Comparison of ENCODE assay signal across 9 cellular contexts in genomic region chr1:21509351-21510112, GRCh38. TPM values are rescaled to one million over a fixed set of nuclear protein-coding genes. Genes with fewer than 3 reads are reported as not detected.
DNase-seq lines count a peak whose midpoint lies in the region; ATAC-seq, FAIRE-seq and TF ChIP-seq lines count a peak whose summit lies in the region.
"Had no signal": no experiment of that assay in that cellular context is flagged by ENCODE, and none has a peak within 500 bp of the region (broad histone marks: within the 10 kb centered on the region; RNA-seq: fewer than 3 reads in every experiment).

Gene ALPL (plus strand): TSS chr1:21509423. CDS start chr1:21554082, 44,659 bp downstream.

- CTCF ChIA-PET in Calu3 (lab: Charles Lee) (no interaction called here), WTC11 (lab: Charles Lee) (interaction anchor here (0.9 to 6.0 kb wide), 21 partner anchors 9 to 254 kb away, joined by 3 to 62 read pairs (median 6); no protein-coding TSS in a partner anchor)

- H3K27ac ChIP-seq in pancreas, result no peak within 1 kb of the TSS
- no peak within 1 kb of the TSS for H3K27ac ChIP-seq in aorta (ENCODE audit: low read depth in 1 of 2, low read length in 2 of 2)

- intact Hi-C loops in Calu3 (cut with micrococcal nuclease; ENCODE audit: unreplicated experiment) (loop anchor here (2.0 to 10.0 kb wide), 2 partner anchors 65 to 145 kb away; no protein-coding TSS in a partner anchor), left cardiac atrium (cut with DNase I) (loop anchor here (2.0 to 10.0 kb wide), 4 partner anchors 65 to 145 kb away; no protein-coding TSS in a partner anchor), pancreas (cut with DNase I) (loop anchor here in 2 of 3 donors (5.0 to 10.0 kb wide), 4 partner anchors 63 to 153 kb away; no protein-coding TSS in a partner anchor), aorta (cut with DNase I) (loop anchor here in 1 of 2 donors (5.0 kb wide), 2 partner anchors 63 to 148 kb away; no protein-coding TSS in a partner anchor)

- H3K9me3 Mint-ChIP-seq in Calu3 (ENCODE audit: low read depth, unreplicated experiment), result no peaks in the 10 kb centered on the region
- H3K9me3 Mint-ChIP-seq in WTC11, result no peaks in the 10 kb centered on the region

- H3K9me3 ChIP-seq in pancreas (no peaks in the 10 kb centered on the region), aorta (ENCODE audit: control insufficient read depth, low read length) (no peaks in the 10 kb centered on the region)

- H3K27me3 Mint-ChIP-seq in Calu3 (ENCODE audit: unreplicated experiment) (peaks cover 57% of the 10 kb centered on the region), WTC11 (ENCODE audit: low read depth) (peaks cover 21% of the 10 kb centered on the region)

- no peaks in the 10 kb centered on the region for H3K27me3 ChIP-seq in pancreas
- H3K27me3 ChIP-seq in aorta (ENCODE audit: control insufficient read depth in 1 of 2, insufficient read depth in 2 of 2, low read length in 1 of 2), result no peaks in the 10 kb centered on the region

- H3K36me3 Mint-ChIP-seq in Calu3 (ENCODE audit: insufficient read depth, unreplicated experiment) (peaks cover 5% of the 10 kb centered on the region), WTC11 (peaks cover 3% of the 10 kb centered on the region; the same call in 1 of the 2 replicates)

- TF ChIP-seq POLR2A in GM18505 (IDR thresholded peaks at IDR 0.05; ENCODE audit: borderline replicate concordance, extremely low read depth, insufficient read depth, insufficient read length), result no peak

- ATAC-seq in WTC11, result peak; percentile 29
- no peak for ATAC-seq in left cardiac atrium
- no peak for ATAC-seq in pancreas
- ATAC-seq in aorta (ENCODE audit: low FRiP score), result no peak
- no peak for ATAC-seq in GM18505 (IDR thresholded peaks at IDR 0.05; ENCODE audit: unreplicated experiment)

- H3K27ac Mint-ChIP-seq in Calu3 (ENCODE audit: unreplicated experiment) (peak within 1 kb of the TSS; percentile 10), WTC11 (peak within 1 kb of the TSS; percentile 86)

- H3K4me1 Mint-ChIP-seq in Calu3 (ENCODE audit: low read depth, unreplicated experiment), result peaks cover 9% of the 10 kb centered on the region
- H3K4me1 Mint-ChIP-seq in WTC11, result peaks cover 35% of the 10 kb centered on the region

- no TSS peak for BruUV-seq in Calu3 (replicated peaks; lab: Mats Ljungman, UMichigan)

- POLR2A ChIA-PET in WTC11 (lab: Charles Lee), result interaction anchor here (1.5 kb wide), 1 partner anchor 23 kb away, joined by 4 read pairs; no protein-coding TSS in a partner anchor

- WGBS in pancreas, 2 donors, result 12 to 15% methylated on average over 46 to 66 of the region's 67 CpGs
- 4% methylated on average over 46 to 67 of the region's 67 CpGs for WGBS in aorta, 2 donors

- no peak for TF ChIP-seq CTCF in Calu3 (IDR thresholded peaks at IDR 0.05; ENCODE audit: unreplicated experiment)
- no peak for TF ChIP-seq CTCF in WTC11 (IDR thresholded peaks at IDR 0.05)
- TF ChIP-seq CTCF in pancreas (IDR thresholded peaks at IDR 0.05), result no peak

- no peak for FAIRE-seq in pancreas (lab: Jason Lieb, UNC)
- FAIRE-seq: GM18507 had no signal

- no peak for DNase-seq in Calu3
- peak; percentile 50 for DNase-seq in WTC11 (ENCODE audit: low spot score)
- DNase-seq in left cardiac atrium, result peak; percentile 33
- DNase-seq in pancreas, result peak in 4 of 6 donors; percentile 14 to 73 (median 45)
- no peak for DNase-seq in aorta
- DNase-seq in activated CD4-positive, alpha-beta T cell treated with anti-CD3 and anti-CD28 coated beads, Interleukin-2, amount 50 U/mL, for 4 hours, result no peak
- no peak for DNase-seq in stimulated activated CD4-positive, alpha-beta T cell treated with anti-CD3 and anti-CD28 coated beads, Interleukin-4, amount 100 ng/mL, for 24 hours

- H3K4me3 ChIP-seq in pancreas (peak within 1 kb of the TSS in 2 of 4 donors; percentile 14 to 38), aorta (ENCODE audit: low read length in 2 of 2) (no peak within 1 kb of the TSS)

- no peaks in the 10 kb centered on the region for H3K4me1 ChIP-seq in pancreas
- no peaks in the 10 kb centered on the region for H3K4me1 ChIP-seq in aorta (ENCODE audit: control insufficient read depth in 1 of 2, insufficient read depth in 2 of 2, low read length in 2 of 2)

- peak within 1 kb of the TSS; percentile 64 for H3K4me3 Mint-ChIP-seq in Calu3 (ENCODE audit: low read depth, unreplicated experiment)
- peak within 1 kb of the TSS; percentile 69 for H3K4me3 Mint-ChIP-seq in WTC11

- H3K36me3 ChIP-seq in pancreas, result no peaks in the 10 kb centered on the region
- no peaks in the 10 kb centered on the region for H3K36me3 ChIP-seq in aorta (ENCODE audit: control insufficient read depth in 1 of 2, insufficient read depth in 2 of 2, low read length in 1 of 2)

TF ChIP-seq in WTC11, 78 proteins besides CTCF, POLR2A, EP300 and RAD21 (continues in another document):
- TF ChIP-seq ZNF138 (CRISPR knock-in tag; conservative IDR thresholded peaks at IDR 0.05), result no peak; the same call in 1 of the 2 replicates
- TF ChIP-seq, protein P1, sequence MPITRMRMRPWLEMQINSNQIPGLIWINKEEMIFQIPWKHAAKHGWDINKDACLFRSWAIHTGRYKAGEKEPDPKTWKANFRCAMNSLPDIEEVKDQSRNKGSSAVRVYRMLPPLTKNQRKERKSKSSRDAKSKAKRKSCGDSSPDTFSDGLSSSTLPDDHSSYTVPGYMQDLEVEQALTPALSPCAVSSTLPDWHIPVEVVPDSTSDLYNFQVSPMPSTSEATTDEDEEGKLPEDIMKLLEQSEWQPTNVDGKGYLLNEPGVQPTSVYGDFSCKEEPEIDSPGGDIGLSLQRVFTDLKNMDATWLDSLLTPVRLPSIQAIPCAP (CRISPR knock-in tag; IDR thresholded peaks at IDR 0.05), result no peak
- TF ChIP-seq ZNF232 (CRISPR knock-in tag; IDR thresholded peaks at IDR 0.05), result no peak
- no peak for TF ChIP-seq ZNF281 (CRISPR knock-in tag; IDR thresholded peaks at IDR 0.05)
- peak; percentile 72 for TF ChIP-seq MAX (CRISPR knock-in tag; IDR thresholded peaks at IDR 0.05)
- TF ChIP-seq, protein P2, sequence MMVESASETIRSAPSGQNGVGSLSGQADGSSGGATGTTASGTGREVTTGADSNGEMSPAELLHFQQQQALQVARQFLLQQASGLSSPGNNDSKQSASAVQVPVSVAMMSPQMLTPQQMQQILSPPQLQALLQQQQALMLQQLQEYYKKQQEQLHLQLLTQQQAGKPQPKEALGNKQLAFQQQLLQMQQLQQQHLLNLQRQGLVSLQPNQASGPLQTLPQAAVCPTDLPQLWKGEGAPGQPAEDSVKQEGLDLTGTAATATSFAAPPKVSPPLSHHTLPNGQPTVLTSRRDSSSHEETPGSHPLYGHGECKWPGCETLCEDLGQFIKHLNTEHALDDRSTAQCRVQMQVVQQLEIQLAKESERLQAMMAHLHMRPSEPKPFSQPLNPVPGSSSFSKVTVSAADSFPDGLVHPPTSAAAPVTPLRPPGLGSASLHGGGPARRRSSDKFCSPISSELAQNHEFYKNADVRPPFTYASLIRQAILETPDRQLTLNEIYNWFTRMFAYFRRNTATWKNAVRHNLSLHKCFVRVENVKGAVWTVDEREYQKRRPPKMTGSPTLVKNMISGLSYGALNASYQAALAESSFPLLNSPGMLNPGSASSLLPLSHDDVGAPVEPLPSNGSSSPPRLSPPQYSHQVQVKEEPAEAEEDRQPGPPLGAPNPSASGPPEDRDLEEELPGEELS (CRISPR knock-in tag; IDR thresholded peaks at IDR 0.05), result no peak; the same call in 1 of the 2 replicates
- TF ChIP-seq ZBTB43 (CRISPR knock-in tag; IDR thresholded peaks at IDR 0.05), result no peak
- no peak for TF ChIP-seq ZNF263 (CRISPR knock-in tag; IDR thresholded peaks at IDR 0.05; ENCODE audit: low read depth)
- 0 out of 2 replicates have a peak, but pooled peaks have one; percentile 13 for TF ChIP-seq FOXK1 (CRISPR knock-in tag; IDR thresholded peaks at IDR 0.05)

RNA-seq across cellular contexts. Expression of gene ALPL, which starts in this region (rescaled TPM):
- total RNA-seq in Calu3 (2022), result 0.31 and 0.93 TPM in 2 replicates
- 140 to 148 TPM (median 148 TPM) in 3 replicates for total RNA-seq in WTC11 (2021)
- 10 to 100 TPM; 14.7 to 38.5 TPM for total RNA-seq in left cardiac atrium
- total RNA-seq in pancreas, result 1 to 10 TPM in 5 of 6 donors, under 1 TPM in 1; 0.63 to 3.6 (median 2.7) TPM
- 1 to 10 TPM; 3.2 to 6.7 TPM for polyA plus RNA-seq in pancreas
- 10 to 100 TPM in 1 of 2 donors, 1 to 10 TPM in 1; 6.7 to 22.3 TPM for total RNA-seq in aorta
- polyA plus RNA-seq in aorta, result 1 to 10 TPM; 2.5 to 4.3 TPM

Comparison
In these comparisons a context has a peak if more than half of its experiments do, and no peak if none do; other contexts are left out.
1. DNase-seq: peak in WTC11 (single experiment), left cardiac atrium (single experiment) and pancreas (4 of 6); none in Calu3 (single experiment), aorta (0 of 2), activated CD4-positive, alpha-beta T cell treated with anti-CD3 and anti-CD28 coated beads, Interleukin-2, amount 50 U/mL, for 4 hours (0 of 2) and stimulated activated CD4-positive, alpha-beta T cell treated with anti-CD3 and anti-CD28 coated beads, Interleukin-4, amount 100 ng/mL, for 24 hours (single experiment).